Comparison of ENCODE assay signal across 21 cellular contexts in the genomic region with DNA sequence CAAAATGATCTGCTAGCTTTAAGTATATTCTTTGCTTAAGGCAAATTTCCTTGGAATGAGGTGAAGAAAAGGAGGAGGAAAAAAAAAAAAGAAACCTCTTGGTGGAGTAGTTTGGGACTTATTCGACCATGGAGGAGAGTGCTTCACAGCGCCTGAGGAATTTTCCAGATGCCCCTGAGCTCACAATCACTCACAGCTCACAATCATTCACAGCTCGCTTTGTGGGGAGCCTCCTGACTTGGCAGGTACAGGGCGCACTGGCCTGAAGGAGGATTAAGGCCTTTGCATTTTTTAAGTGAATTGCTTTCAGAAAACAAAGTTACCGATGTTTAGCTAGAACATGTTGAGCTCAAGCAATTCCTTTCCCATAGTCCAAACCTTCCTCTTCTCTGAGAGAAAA. TPM values are rescaled to one million over a fixed set of nuclear protein-coding genes. Genes with fewer than 3 reads are reported as not detected.
A peak's percentile ranks its signal among the peaks of the same experiment; 100 is the strongest.
DNase-seq lines count a peak whose midpoint lies in the region; ATAC-seq, FAIRE-seq and TF ChIP-seq lines count a peak whose summit lies in the region.
"Had no signal": no experiment of that assay in that cellular context is flagged by ENCODE, and none has a peak within 500 bp of the region (broad histone marks: within the 10 kb centered on the region; RNA-seq: fewer than 3 reads in every experiment).

No MANE protein-coding gene starts in this region.

- peaks cover 4% of the 10 kb centered on the region for H3K36me3 Mint-ChIP-seq in T-helper 17 cell (ENCODE audit: low read depth)
- H3K36me3 Mint-ChIP-seq: activated naive CD4-positive, alpha-beta T cell treated with anti-CD3 and anti-CD28 coated beads, Interleukin-2, amount 10 ng/mL, durations not matched to agents 7 days and 5 days; naive thymus-derived CD4-positive, alpha-beta T cell had no signal

- H4K20me1 ChIP-seq in H1 (replicated peaks in 1 of 2; ENCODE audit: control insufficient read depth in 1 of 2, insufficient read depth in 2 of 2, low read length in 2 of 2), result no peaks in the 10 kb centered on the region

- TF ChIP-seq CTCF in H1 (IDR thresholded peaks at IDR 0.05; ENCODE audit: control extremely low read depth in 1 of 3, insufficient read depth in 1 of 3, low read depth in 1 of 3, low read length in 3 of 3) (no peak), uterus (IDR thresholded peaks at IDR 0.05) (no peak), foreskin keratinocyte (conservative IDR thresholded peaks at IDR 0.05) (no peak)

- H2BK5ac ChIP-seq in H1 (ENCODE audit: low read depth, low read length), result 0 out of 2 replicates have a peak overlapping the region, but pooled peaks have one; percentile 76

- CTCF ChIA-PET in H1 (lab: Charles Lee; ENCODE audit: partially characterized antibody), result interaction anchor here (0.7 to 4.7 kb wide), 13 partner anchors 9 to 213 kb away, joined by 3 to 63 read pairs (median 4); no protein-coding TSS in a partner anchor

- no peak overlapping the region for H3K4me3 Mint-ChIP-seq in T-helper 17 cell
- H3K4me3 Mint-ChIP-seq: activated naive CD4-positive, alpha-beta T cell treated with anti-CD3 and anti-CD28 coated beads, Interleukin-2, amount 10 ng/mL, durations not matched to agents 7 days and 5 days; activated T-cell treated with anti-CD3 and anti-CD28 coated beads, Interleukin-2, amount 50 U/mL, for 72 hours; memory B cell; naive thymus-derived CD4-positive, alpha-beta T cell had no signal

- H3K4ac ChIP-seq in H1 (replicated peaks; ENCODE audit: insufficient read length, low read depth, low read length), result no peak overlapping the region

- TF ChIP-seq POLR2A in H1 (IDR thresholded peaks at IDR 0.05; ENCODE audit: control extremely low read depth in 1 of 2, low read depth in 2 of 2, low read length in 2 of 2), result no peak
- no peak for TF ChIP-seq POLR2A in uterus (IDR thresholded peaks at IDR 0.05)

- H2BK120ac ChIP-seq in H1 (replicated peaks; ENCODE audit: low read depth, low read length), result no peak overlapping the region

- no peak overlapping the region for H3K27ac ChIP-seq in H1 (ENCODE audit: low read depth, low read length)
- peak overlapping the region; percentile 47 to 82 for H3K27ac ChIP-seq in uterus
- no peak overlapping the region for H3K27ac ChIP-seq in foreskin keratinocyte
- H3K27ac ChIP-seq: heart right ventricle, parathyroid adenoma had no signal

- H3K27me3 Mint-ChIP-seq in T-helper 17 cell, result peaks cover 47% of the 10 kb centered on the region

- no peak overlapping the region for H3K27ac Mint-ChIP-seq in T-helper 17 cell
- H3K27ac Mint-ChIP-seq: activated naive CD4-positive, alpha-beta T cell treated with anti-CD3 and anti-CD28 coated beads, Interleukin-2, amount 10 ng/mL, durations not matched to agents 7 days and 5 days; activated T-cell treated with anti-CD3 and anti-CD28 coated beads, Interleukin-2, amount 50 U/mL, for 72 hours; memory B cell; naive thymus-derived CD4-positive, alpha-beta T cell had no signal

- no peaks in the 10 kb centered on the region for H3K23me2 ChIP-seq in H1 (ENCODE audit: low read depth, low read length)

- H2BK12ac ChIP-seq in H1 (ENCODE audit: low read depth, low read length), result peak overlapping the region; percentile 95; the same call in 1 of the 2 replicates

- no peak overlapping the region for H4K91ac ChIP-seq in H1 (replicated peaks; ENCODE audit: insufficient read length, low read length)

- ATAC-seq in GM19023 (IDR thresholded peaks at IDR 0.05; ENCODE audit: unreplicated experiment) (no peak), foreskin keratinocyte (no peak), T-helper 17 cell (no peak)
- ATAC-seq: activated T-cell treated with anti-CD3 and anti-CD28 coated beads, Interleukin-2, amount 50 U/mL, for 72 hours; heart right ventricle; naive thymus-derived CD4-positive, alpha-beta T cell had no signal

- POLR2A ChIA-PET in H1 (lab: Charles Lee; ENCODE audit: partially characterized antibody), result interaction anchor here (1.5 kb wide), 1 partner anchor 24 kb away, joined by 6 read pairs; no protein-coding TSS in a partner anchor

- no peak for TF ChIP-seq EP300 in H1 (IDR thresholded peaks at IDR 0.05; ENCODE audit: borderline replicate concordance in 1 of 2, low read depth in 2 of 2, low read length in 2 of 2)

- no peak overlapping the region for H3K14ac ChIP-seq in H1 (ENCODE audit: insufficient read length)

- H3K18ac ChIP-seq in H1 (ENCODE audit: extremely low read depth, low read length), result no peak overlapping the region

- no peaks in the 10 kb centered on the region for H3K36me3 ChIP-seq in H1 (ENCODE audit: control insufficient read depth in 2 of 4, insufficient read depth in 4 of 4, low read length in 3 of 4)
- H3K36me3 ChIP-seq in uterus, result no peaks in the 10 kb centered on the region

- intact Hi-C loops in uterus (cut with DNase I; ENCODE audit: low total_unique reads), result no loop called here

- FAIRE-seq in H1 (lab: Jason Lieb, UNC), result no peak
- FAIRE-seq: astrocyte, G401.6 had no signal

- H4K5ac ChIP-seq in H1 (ENCODE audit: insufficient read length, low read depth, low read length), result no peak overlapping the region

- H3K4me1 ChIP-seq in H1 (replicated peaks in 1 of 4; ENCODE audit: control insufficient read depth in 3 of 4, insufficient read depth in 4 of 4, low read length in 3 of 4) (peaks cover 7 to 29% (median 21%) of the 10 kb centered on the region in 4 experiments), uterus (peaks cover 2 to 16% of the 10 kb centered on the region in 2 donors), foreskin keratinocyte (peaks cover 4% of the 10 kb centered on the region)
- H3K4me1 ChIP-seq: parathyroid adenoma had no signal

- H3K56ac ChIP-seq in H1 (replicated peaks; ENCODE audit: insufficient read length, low read depth, low read length), result no peak overlapping the region

- 69% methylated on average over 5 of the region's 5 CpGs; no CpG with 5 or more reads in 1 of the 2 experiments for WGBS in H1 (ENCODE audit: extremely low coverage in 1 of 2, insufficient coverage in 1 of 2, insufficient read length in 1 of 2, insufficient replicate concordance in 2 of 2, low coverage in 1 of 2, low lambda C conversion rate in 2 of 2, missing lambda C conversion rate in 1 of 2), 2 experiments

- no peak overlapping the region for H3K23ac ChIP-seq in H1 (ENCODE audit: insufficient read length)

- no peak overlapping the region for H2AFZ ChIP-seq in H1 (ENCODE audit: low read length)
- H2AFZ ChIP-seq: parathyroid adenoma had no signal

- no peak overlapping the region for H3K9ac ChIP-seq in H1 (replicated peaks in 1 of 4; ENCODE audit: extremely low read depth in 1 of 4, low read depth in 3 of 4, low read length in 3 of 4)
- H3K9ac ChIP-seq: parathyroid adenoma had no signal

- H3K4me3 ChIP-seq in H1 (ENCODE audit: extremely low read depth in 1 of 4, insufficient read depth in 2 of 4, low read depth in 3 of 4, low read length in 4 of 4) (peak overlapping the region in 1 of 4 experiments; percentile 28; a peak in 1 of 8 replicates), uterus (no peak overlapping the region)
- H3K4me3 ChIP-seq: heart right ventricle, sigmoid colon had no signal

- no peak overlapping the region for H2BK15ac ChIP-seq in H1 (ENCODE audit: low read length)

- 0 out of 7 replicates have a peak, but pooled peaks cover 0 to 1% (median 0%) of the 10 kb centered on the region in 4 experiments for H3K27me3 ChIP-seq in H1 (replicated peaks in 1 of 4; ENCODE audit: control insufficient read depth in 3 of 4, extremely low read depth in 1 of 4, insufficient read depth in 3 of 4, low read length in 3 of 4)
- H3K27me3 ChIP-seq in uterus, result no peaks in the 10 kb centered on the region
- no peaks in the 10 kb centered on the region for H3K27me3 ChIP-seq in foreskin keratinocyte
- H3K27me3 ChIP-seq: sigmoid colon had no signal

- H3K79me1 ChIP-seq in H1 (ENCODE audit: low read depth, low read length), result no peaks in the 10 kb centered on the region

- peak overlapping the region; percentile 94; the same call in 1 of the 2 replicates for H2BK20ac ChIP-seq in H1 (ENCODE audit: low read length)

- no peak overlapping the region for H4K8ac ChIP-seq in H1 (ENCODE audit: extremely low read depth, insufficient read depth, low read length)

- no peak overlapping the region for H2AK5ac ChIP-seq in H1 (ENCODE audit: low read depth, low read length)

- H3K4me2 ChIP-seq in H1 (ENCODE audit: insufficient read depth in 1 of 2, low read depth in 2 of 2, low read length in 2 of 2), result peak overlapping the region; percentile 48 to 53; a peak in 3 of 4 replicates

- no peaks in the 10 kb centered on the region for H3K4me1 Mint-ChIP-seq in T-helper 17 cell
- H3K4me1 Mint-ChIP-seq: activated naive CD4-positive, alpha-beta T cell treated with anti-CD3 and anti-CD28 coated beads, Interleukin-2, amount 10 ng/mL, durations not matched to agents 7 days and 5 days; memory B cell had no signal

- no peaks in the 10 kb centered on the region for H3K79me2 ChIP-seq in H1 (ENCODE audit: control insufficient read depth in 1 of 2, insufficient read depth in 2 of 2, low read length in 2 of 2)
- H3K79me2 ChIP-seq: parathyroid adenoma had no signal

- TF ChIP-seq RAD21 in H1 (IDR thresholded peaks at IDR 0.05 in 1 of 2, conservative IDR thresholded peaks at IDR 0.05 in 1 of 2; ENCODE audit: low read depth in 2 of 2, low read length in 2 of 2), result no peak

- no peaks in the 10 kb centered on the region for H3K9me3 ChIP-seq in H1 (ENCODE audit: insufficient read depth in 2 of 2, low read depth in 1 of 2, low read length in 1 of 2)
- H3K9me3 ChIP-seq in uterus, result no peaks in the 10 kb centered on the region
- no peaks in the 10 kb centered on the region for H3K9me3 ChIP-seq in T-helper 17 cell (ENCODE audit: control insufficient read depth, low read length, poor library complexity, severe bottlenecking)
- H3K9me3 ChIP-seq: heart right ventricle, sigmoid colon had no signal

- peak; percentile 50 for DNase-seq in NCI-H82 (lab: John Stamatoyannopoulos, UW)
- no peak for DNase-seq in NCI-H82 treated with DMSO at 0.1 percent for 48 hours (lab: John Stamatoyannopoulos, UW; ENCODE audit: unreplicated experiment)
- DNase-seq in H1 (ENCODE audit: low read depth in 1 of 2, low spot score in 2 of 2), result no peak
- DNase-seq in left kidney (ENCODE audit: low read depth, low spot score), result peak; percentile 81
- DNase-seq in uterus, result peak; percentile 12 to 16
- no peak for DNase-seq in foreskin keratinocyte
- DNase-seq in T-helper 17 cell, result no peak
- DNase-seq: activated naive CD4-positive, alpha-beta T cell treated with anti-CD3 and anti-CD28 coated beads, Interleukin-2, amount 10 ng/mL, durations not matched to agents 7 days and 5 days; activated T-cell treated with anti-CD3 and anti-CD28 coated beads, Interleukin-2, amount 50 U/mL, for 72 hours; heart right ventricle; islet precursor cell; KG1; naive thymus-derived CD4-positive, alpha-beta T cell; NCI-H2081; NCI-H526 had no signal

RNA-seq across cellular contexts. Expression of a gene that starts 53.9 kb away (rescaled TPM):
- 6.0 and 6.9 TPM in 2 replicates for total RNA-seq in H1 (2021; fragmentation: NEBNext Ultra II Directional; extraction: Animal tissue kit (Norgen Biotek cat#: 25700))
- polyA plus RNA-seq in H1 (2011; rRNA removed) (9.3 and 10.6 TPM in 2 replicates), foreskin keratinocyte (8.3 and 11.4 TPM in 2 replicates)
- polyA plus RNA-seq in H1 (2011; cell fraction: cytosol; rRNA removed), result 10.6 TPM
- polyA plus RNA-seq in H1 (2011; cell fraction: nucleus; rRNA removed), result 25.7 TPM
- polyA plus RNA-seq in H1 (2012, experiment 1 of 2), result 6.0 to 8.6 TPM (median 8.3 TPM) in 4 replicates
- polyA plus RNA-seq in H1 (2012, experiment 2 of 2), result 6.4 TPM
- polyA plus RNA-seq in H1 (2013, experiment 1 of 2), result 5.4 TPM
- 4.9 TPM for polyA plus RNA-seq in H1 (2013, experiment 2 of 2)
- 14.2 and 17.4 TPM in 2 replicates for polyA minus RNA-seq in H1 (2011; rRNA and poly(A)+ RNA removed)
- polyA minus RNA-seq in H1 (2011; cell fraction: cytosol; rRNA and poly(A)+ RNA removed), result 5.9 TPM
- polyA minus RNA-seq in H1 (2011; cell fraction: nucleus; rRNA and poly(A)+ RNA removed), result 29.7 TPM
- total RNA-seq in uterus (100 to 1,000 TPM; 103 to 169 (median 105) TPM), foreskin keratinocyte (10.5 and 13.4 TPM in 2 replicates), T-helper 17 cell (not detected)
- polyA plus RNA-seq: naive thymus-derived CD4-positive, alpha-beta T cell had no signal

Comparison
In these comparisons a context has a peak if more than half of its experiments do, and no peak if none do; other contexts are left out.
1. DNase-seq: peak in NCI-H82 (single experiment), left kidney (single experiment) and uterus (2 of 2); none in NCI-H82 treated with DMSO at 0.1 percent for 48 hours (single experiment), H1 (0 of 2), foreskin keratinocyte (0 of 2) and T-helper 17 cell (0 of 3).
2. H3K27ac ChIP-seq: peak in uterus (2 of 2); none in H1 (single experiment) and foreskin keratinocyte (single experiment).